In genomic region chr3:71724584-71725278, GRCh38 we compare ENCODE assay signal across 8 cellular contexts. TPM values are rescaled to one million over a fixed set of nuclear protein-coding genes. Genes with fewer than 3 reads are reported as not detected.
A peak's percentile ranks its signal among the peaks of the same experiment; 100 is the strongest.
DNase-seq lines count a peak whose midpoint lies in the region; ATAC-seq and TF ChIP-seq lines count a peak whose summit lies in the region.

No MANE protein-coding gene starts in this region.

- DNase-seq in AG08395 (ENCODE audit: low spot score) (peak; percentile 47), HL-60 (ENCODE audit: low read depth in 1 of 2, low spot score in 1 of 2) (peak in 1 of 2 experiments; percentile 32), erythroblast (lab: John Stamatoyannopoulos, UW) (peak; percentile 5 to 17), naive B cell (peak; percentile 42), upper lobe of left lung (peak; percentile 51 to 91), NCI-H1105 treated with DMSO at 0.1 percent for 48 hours (lab: John Stamatoyannopoulos, UW) (no peak)
- DNase-seq in activated CD4-positive, alpha-beta T cell treated with anti-CD3 and anti-CD28 coated beads, Interleukin-2, amount 50 U/mL, for 1 hour = peak; percentile 28

- H3K4me1 Mint-ChIP-seq in naive B cell = peaks cover 33 to 38% (median 36%) of the 10 kb centered on the region in 3 donors

- ATAC-seq in GM19023 (IDR thresholded peaks at IDR 0.05; ENCODE audit: unreplicated experiment) (peak; percentile 51), naive B cell (ENCODE audit: low read depth in 2 of 2) (peak; percentile 53 to 56), upper lobe of left lung (ENCODE audit: low FRiP score in 2 of 2) (peak; percentile 46 to 70)

- no peaks in the 10 kb centered on the region for H3K36me3 ChIP-seq in upper lobe of left lung

- TF ChIP-seq POLR2A in erythroblast (IDR thresholded peaks at IDR 0.05; ENCODE audit: low read length) (no peak), upper lobe of left lung (IDR thresholded peaks at IDR 0.05) (peak in 1 of 4 donors; percentile 35)

- H3K27me3 Mint-ChIP-seq in naive B cell = peaks cover 4 to 20% (median 17%) of the 10 kb centered on the region in 3 donors

- TF ChIP-seq CTCF in HL-60 (IDR thresholded peaks at IDR 0.05; ENCODE audit: insufficient read depth, low read length) = no peak
- peak in 1 of 6 experiments; percentile 5 for TF ChIP-seq CTCF in upper lobe of left lung (IDR thresholded peaks at IDR 0.05)

- 0 to 3% methylated on average over 6 to 21 of the region's 75 CpGs for WGBS in upper lobe of left lung, 2 donors

- no peak overlapping the region for H3K27ac ChIP-seq in HL-60 (replicated peaks)
- H3K27ac ChIP-seq in upper lobe of left lung = peak overlapping the region; percentile 79 to 91 (median 82)

- H3K27me3 ChIP-seq in HL-60 (ENCODE audit: insufficient read depth, poor library complexity, severe bottlenecking) (no peaks in the 10 kb centered on the region), upper lobe of left lung (no peaks in the 10 kb centered on the region)

- peaks cover 0 to 7% of the 10 kb centered on the region in 2 donors for H3K36me3 Mint-ChIP-seq in naive B cell

- H3K4me3 ChIP-seq in HL-60 (replicated peaks; ENCODE audit: insufficient read depth, low read length) (peak overlapping the region; percentile 69), upper lobe of left lung (peak overlapping the region; percentile 54 to 93 (median 74))

- no peaks in the 10 kb centered on the region for H3K9me3 ChIP-seq in upper lobe of left lung

- peak overlapping the region in 3 of 6 donors; percentile 38 to 79 (median 76) for H3K27ac Mint-ChIP-seq in naive B cell

- no peak for TF ChIP-seq EP300 in upper lobe of left lung (IDR thresholded peaks at IDR 0.05)

- peak overlapping the region; percentile 84 to 95 (median 91) for H3K4me3 Mint-ChIP-seq in naive B cell

- no peaks in the 10 kb centered on the region for H3K9me3 Mint-ChIP-seq in naive B cell

- H3K4me1 ChIP-seq in upper lobe of left lung = peaks cover 13 to 38% (median 27%) of the 10 kb centered on the region in 4 donors

RNA-seq across cellular contexts. Expression of gene EIF4E3, which starts 0.5 kb away (rescaled TPM):
- polyA plus RNA-seq in naive B cell (ENCODE audit: low read depth in 6 of 6) = 1 to 10 TPM; 2.1 to 5.1 (median 3.1) TPM
- total RNA-seq in upper lobe of left lung = 10 to 100 TPM in 5 of 6 donors, 1 to 10 TPM in 1; 7.3 to 40.2 (median 21.2) TPM

RNA-seq across cellular contexts. Expression of gene GPR27, which starts 28.9 kb away (rescaled TPM):
- polyA plus RNA-seq in naive B cell (ENCODE audit: low read depth in 6 of 6) = under 1 TPM in 1 of 6 donors, not detected in 5; 0.13 TPM
- total RNA-seq in upper lobe of left lung = 1 to 10 TPM in 3 of 6 donors, under 1 TPM in 2, not detected in 1; 0.39 to 4.4 (median 1.3) TPM
